In the genomic region with DNA sequence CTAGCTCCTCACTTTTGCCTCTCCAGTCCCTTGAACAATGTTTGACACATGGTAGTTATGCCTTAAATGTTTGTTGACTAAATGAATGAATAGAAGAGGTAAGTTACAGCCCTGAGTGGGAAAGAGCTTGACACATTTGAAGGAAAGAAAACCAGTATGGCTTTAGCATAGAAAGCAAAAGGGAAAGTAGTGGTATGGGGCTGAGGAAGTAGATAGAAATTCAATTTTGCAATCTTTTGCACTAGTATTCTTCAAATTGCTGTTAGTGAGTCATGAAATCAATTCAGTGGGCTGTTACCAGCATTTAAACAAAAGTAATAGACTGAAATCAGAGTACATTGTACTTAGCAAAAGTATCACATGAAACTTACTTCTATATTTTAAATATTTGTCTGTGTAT, we compare ENCODE assay signal across 13 cellular contexts. TPM values are rescaled to one million over a fixed set of nuclear protein-coding genes. Genes with fewer than 3 reads are reported as not detected.
DNase-seq lines count a peak whose midpoint lies in the region; ATAC-seq lines count a peak whose summit lies in the region.
"Had no signal": no experiment of that assay in that cellular context is flagged by ENCODE, and none has a peak within 500 bp of the region (broad histone marks: within the 10 kb centered on the region; RNA-seq: fewer than 3 reads in every experiment).

No MANE protein-coding gene starts in this region.

- intact Hi-C loops in sciatic nerve (cut with DNase I): no loop called here

- H3K4me3 ChIP-seq in adipocyte (ENCODE audit: low read length): no peak overlapping the region
- H3K4me3 ChIP-seq: SJSA1 had no signal

- no peaks in the 10 kb centered on the region for H3K9me3 ChIP-seq in adipocyte (ENCODE audit: control insufficient read depth, low read length)
- H3K9me3 ChIP-seq: SJSA1 had no signal

- ATAC-seq in GM18502 (IDR thresholded peaks at IDR 0.05; ENCODE audit: poor library complexity, unreplicated experiment): peak; percentile 66
- ATAC-seq in GM21423 (IDR thresholded peaks at IDR 0.05; ENCODE audit: unreplicated experiment): peak; percentile 49
- peak; percentile 55 for ATAC-seq in HG03159 (IDR thresholded peaks at IDR 0.05; ENCODE audit: unreplicated experiment)
- ATAC-seq in sciatic nerve: no peak
- ATAC-seq: effector memory CD8-positive, alpha-beta T cell had no signal

- no peaks in the 10 kb centered on the region for H3K27me3 ChIP-seq in adipocyte (replicated peaks; ENCODE audit: control insufficient read depth, insufficient read depth, low read length)
- H3K27me3 ChIP-seq: SJSA1 had no signal

- H3K4me1 ChIP-seq in adipocyte (ENCODE audit: control insufficient read depth, insufficient read depth, low read length): peaks cover 21% of the 10 kb centered on the region
- H3K4me1 ChIP-seq: SJSA1 had no signal

- DNase-seq in adipocyte (ENCODE audit: low read depth): peak; percentile 23
- DNase-seq in DMS153 (lab: John Stamatoyannopoulos, UW): no peak
- no peak for DNase-seq in sciatic nerve (ENCODE audit: low spot score)
- no peak for DNase-seq in hippocampal formation (lab: John Stamatoyannopoulos, UW)
- no peak for DNase-seq in EL
- DNase-seq: activated CD4-positive, alpha-beta T cell treated with anti-CD3 and anti-CD28 coated beads for 48 hours; activated naive CD8-positive, alpha-beta T cell treated with anti-CD3 and anti-CD28 coated beads for 36 hours; effector memory CD8-positive, alpha-beta T cell; NCI-H2081 had no signal

- no peak overlapping the region for H3K9ac ChIP-seq in adipocyte (ENCODE audit: low read length)

- H3K36me3 ChIP-seq in adipocyte (ENCODE audit: control insufficient read depth, insufficient read depth, low read length, severe bottlenecking): no peaks in the 10 kb centered on the region
- H3K36me3 ChIP-seq: SJSA1 had no signal

RNA-seq across cellular contexts. Expression of gene PLA2G4A, which starts 21.1 kb away (rescaled TPM):
- 4.8 TPM for total RNA-seq in sciatic nerve
